ENCODE assay signal across 20 cellular contexts in the genomic region with DNA sequence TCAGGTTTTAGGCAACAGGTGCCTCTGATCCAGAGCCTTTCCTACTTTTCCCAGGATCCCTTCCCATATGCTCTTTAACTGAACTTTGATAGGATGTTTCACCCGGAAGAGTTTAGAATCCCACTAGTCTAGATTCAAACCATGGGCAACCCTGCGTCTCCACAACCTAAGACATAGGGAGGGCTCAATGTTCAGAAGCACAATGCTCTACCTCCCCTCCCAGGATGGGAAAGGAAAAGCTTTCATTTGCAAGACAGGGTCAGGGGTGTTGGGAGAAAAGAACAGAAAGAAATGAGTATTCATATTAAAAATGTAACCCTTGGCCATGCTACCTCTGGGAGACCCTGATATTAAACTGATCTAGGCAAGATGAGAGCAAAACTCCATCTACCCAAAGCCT.
"Had no signal": no experiment of that assay in that cellular context is flagged by ENCODE, and none has a peak within 500 bp of the region (broad histone marks: within the 10 kb centered on the region; RNA-seq: fewer than 3 reads in every experiment).

No MANE protein-coding gene starts in this region.

- H3K27ac Mint-ChIP-seq: activated naive CD4-positive, alpha-beta T cell treated with anti-CD3 and anti-CD28 coated beads, Interleukin-2, amount 50 U/mL, for 72 hours; activated T-cell treated with anti-CD3 and anti-CD28 coated beads, Interleukin-2, amount 50 U/mL, for 24 hours; activated T-helper 17 cell treated with anti-CD3 and anti-CD28 coated beads, Interleukin-2, amount 50 U/mL, for 72 hours; immature natural killer cell; nephron progenitor cell had no signal

- DNase-seq: activated CD8-positive, alpha-beta memory T cell treated with anti-CD3 and anti-CD28 coated beads for 24 hours; activated CD8-positive, alpha-beta memory T cell treated with anti-CD3 and anti-CD28 coated beads, Interleukin-2, amount 50 U/mL, for 4 hours; activated T-cell treated with anti-CD3 and anti-CD28 coated beads, Interleukin-2, amount 50 U/mL, for 24 hours; adrenal gland; cortex of kidney; foreskin fibroblast; immature natural killer cell; left ventricle myocardium superior; nephron progenitor cell; occipital lobe; posterior cingulate gyrus; stimulated activated CD4-positive, alpha-beta T cell treated with anti-CD3 and anti-CD28 coated beads, Interleukin-2, amount 100 ng/mL, for 48 hours; stimulated activated naive CD4-positive, alpha-beta T cell; T-helper 9 cell; upper lobe of left lung had no signal

- H3K36me3 ChIP-seq: adrenal gland, breast epithelium, thoracic aorta, upper lobe of left lung had no signal

- H3K4me3 Mint-ChIP-seq: activated T-cell treated with anti-CD3 and anti-CD28 coated beads, Interleukin-2, amount 50 U/mL, for 24 hours; activated T-helper 17 cell treated with anti-CD3 and anti-CD28 coated beads, Interleukin-2, amount 50 U/mL, for 72 hours; immature natural killer cell; nephron progenitor cell had no signal

- H3K27me3 ChIP-seq: adrenal gland, breast epithelium, upper lobe of left lung had no signal

- H3K4me1 ChIP-seq: adrenal gland, breast epithelium, upper lobe of left lung had no signal

- H3K4me3 ChIP-seq: adrenal gland, breast epithelium, thoracic aorta, upper lobe of left lung had no signal

- H3K9me3 ChIP-seq: adrenal gland, breast epithelium, thoracic aorta, upper lobe of left lung had no signal

- H3K27me3 Mint-ChIP-seq: activated T-helper 17 cell treated with anti-CD3 and anti-CD28 coated beads, Interleukin-2, amount 50 U/mL, for 72 hours had no signal

- H3K4me1 Mint-ChIP-seq: activated T-helper 17 cell treated with anti-CD3 and anti-CD28 coated beads, Interleukin-2, amount 50 U/mL, for 72 hours; immature natural killer cell had no signal

- H3K27ac ChIP-seq: adrenal gland, breast epithelium, epithelial cell of prostate, thoracic aorta, upper lobe of left lung had no signal

- H3K9me3 Mint-ChIP-seq: activated naive CD4-positive, alpha-beta T cell treated with anti-CD3 and anti-CD28 coated beads, Interleukin-2, amount 50 U/mL, for 72 hours; activated T-cell treated with anti-CD3 and anti-CD28 coated beads, Interleukin-2, amount 50 U/mL, for 24 hours; activated T-helper 17 cell treated with anti-CD3 and anti-CD28 coated beads, Interleukin-2, amount 50 U/mL, for 72 hours; immature natural killer cell; nephron progenitor cell had no signal

- ATAC-seq: activated naive CD4-positive, alpha-beta T cell treated with anti-CD3 and anti-CD28 coated beads, Interleukin-2, amount 50 U/mL, for 72 hours; activated T-helper 17 cell treated with anti-CD3 and anti-CD28 coated beads, Interleukin-2, amount 50 U/mL, for 72 hours; left ventricle myocardium superior had no signal

- H3K36me3 Mint-ChIP-seq: activated naive CD4-positive, alpha-beta T cell treated with anti-CD3 and anti-CD28 coated beads, Interleukin-2, amount 50 U/mL, for 72 hours; immature natural killer cell had no signal
